ENCODE assay signal across 15 cellular contexts in genomic region chr20:44186201-44186600, GRCh38. TPM values are rescaled to one million over a fixed set of nuclear protein-coding genes. Genes with fewer than 3 reads are reported as not detected.
DNase-seq lines count a peak whose midpoint lies in the region; ATAC-seq and TF ChIP-seq lines count a peak whose summit lies in the region.
"Had no signal": no experiment of that assay in that cellular context is flagged by ENCODE, and none has a peak within 500 bp of the region (broad histone marks: within the 10 kb centered on the region; RNA-seq: fewer than 3 reads in every experiment).

No MANE protein-coding gene starts in this region.

- H3K4me1 ChIP-seq in right cardiac atrium (ENCODE audit: control insufficient read depth, insufficient read depth, low read length) (peaks cover 3% of the 10 kb centered on the region), rectal smooth muscle tissue (ENCODE audit: control insufficient read depth, insufficient read depth, low read length) (peaks cover 27% of the 10 kb centered on the region)

- H3K27ac ChIP-seq in right cardiac atrium (ENCODE audit: low read length) (peak overlapping the region; percentile 98), rectal smooth muscle tissue (ENCODE audit: low read depth, low read length) (peak overlapping the region; percentile 96)
- H3K27ac ChIP-seq: testis had no signal

- no peaks in the 10 kb centered on the region for H3K27me3 ChIP-seq in right cardiac atrium (ENCODE audit: control insufficient read depth, insufficient read depth)
- no peaks in the 10 kb centered on the region for H3K27me3 ChIP-seq in rectal smooth muscle tissue (ENCODE audit: control insufficient read depth, insufficient read depth, low read length)
- H3K27me3 ChIP-seq: testis had no signal

- no peak for DNase-seq in AG10803 (ENCODE audit: low read depth)
- peak in 1 of 3 donors; percentile 50 for DNase-seq in right cardiac atrium
- DNase-seq in hypothalamus (lab: John Stamatoyannopoulos, UW): no peak
- DNase-seq: activated CD4-positive, alpha-beta T cell treated with anti-CD3 and anti-CD28 coated beads for 4 hours; AML-193; kidney glomerular epithelial cell; NCI-H1105 treated with DMSO at 0.1 percent for 48 hours; NCI-H82; testis had no signal

- WGBS in right cardiac atrium: 68% methylated on average over 14 of the region's 14 CpGs

- peaks cover 27% of the 10 kb centered on the region for H3K4me1 Mint-ChIP-seq in stimulated activated memory B cell treated with anti-CD40 and anti-IgM and Interleukin-4, amounts not matched to agents 10 μg/mL and 1 μg/mL and 100 μg/mL, for 72 hours

- H3K27ac Mint-ChIP-seq in stimulated activated memory B cell treated with anti-CD40 and anti-IgM and Interleukin-4, amounts not matched to agents 10 μg/mL and 1 μg/mL and 100 μg/mL, for 72 hours: no peak overlapping the region
- H3K27ac Mint-ChIP-seq: progenitor cell of endocrine pancreas had no signal

- H3K36me3 Mint-ChIP-seq in stimulated activated memory B cell treated with anti-CD40 and anti-IgM and Interleukin-4, amounts not matched to agents 10 μg/mL and 1 μg/mL and 100 μg/mL, for 72 hours: no peaks in the 10 kb centered on the region

- H3K9ac ChIP-seq in rectal smooth muscle tissue (ENCODE audit: low read length): peak overlapping the region; percentile 85

- intact Hi-C loops in right cardiac atrium (cut with DNase I): loop anchor here in 3 of 4 donors (2.0 to 5.0 kb wide), 2 partner anchors 65 to 69 kb away; no protein-coding TSS in a partner anchor

- TF ChIP-seq CTCF in AG10803 (conservative IDR thresholded peaks at IDR 0.05; ENCODE audit: low read length): no peak
- no peak for TF ChIP-seq CTCF in WI38 (IDR thresholded peaks at IDR 0.05; ENCODE audit: low read depth, low read length)

- no peaks in the 10 kb centered on the region for H3K9me3 Mint-ChIP-seq in stimulated activated memory B cell treated with anti-CD40 and anti-IgM and Interleukin-4, amounts not matched to agents 10 μg/mL and 1 μg/mL and 100 μg/mL, for 72 hours

- ATAC-seq in right cardiac atrium (peak; percentile 2 to 4), GM18519 (IDR thresholded peaks at IDR 0.05; ENCODE audit: low FRiP score, unreplicated experiment) (no peak), GM21381 (IDR thresholded peaks at IDR 0.05; ENCODE audit: unreplicated experiment) (no peak)
- ATAC-seq in stimulated activated memory B cell treated with anti-CD40 and anti-IgM and Interleukin-4, amounts not matched to agents 10 μg/mL and 1 μg/mL and 100 μg/mL, for 72 hours: no peak

- H3K4me3 ChIP-seq in AG10803 (ENCODE audit: low read length): peak overlapping the region; percentile 70
- H3K4me3 ChIP-seq in WI38 (ENCODE audit: low read depth, low read length): peak overlapping the region; percentile 62
- peak overlapping the region; percentile 60 for H3K4me3 ChIP-seq in right cardiac atrium (ENCODE audit: low read length)
- peak overlapping the region; percentile 83 for H3K4me3 ChIP-seq in rectal smooth muscle tissue (ENCODE audit: low read length)

- H3K36me3 ChIP-seq in rectal smooth muscle tissue (ENCODE audit: control insufficient read depth, insufficient read depth, low read length): no peaks in the 10 kb centered on the region

- H3K9me3 ChIP-seq in right cardiac atrium (ENCODE audit: control insufficient read depth, low read length): no peaks in the 10 kb centered on the region
- H3K9me3 ChIP-seq: testis had no signal

- no peak overlapping the region for H3K4me3 Mint-ChIP-seq in stimulated activated memory B cell treated with anti-CD40 and anti-IgM and Interleukin-4, amounts not matched to agents 10 μg/mL and 1 μg/mL and 100 μg/mL, for 72 hours

- H3K27me3 Mint-ChIP-seq in stimulated activated memory B cell treated with anti-CD40 and anti-IgM and Interleukin-4, amounts not matched to agents 10 μg/mL and 1 μg/mL and 100 μg/mL, for 72 hours: peaks cover 63% of the 10 kb centered on the region

RNA-seq across cellular contexts. Expression of gene JPH2, which starts 0.8 kb away (rescaled TPM):
- 100 to 1,000 TPM in 3 of 4 donors, 10 to 100 TPM in 1; 99.0 to 117 (median 107) TPM for total RNA-seq in right cardiac atrium
- polyA plus RNA-seq in right cardiac atrium: 78.2 TPM

RNA-seq across cellular contexts. Expression of gene OSER1, which starts 24.4 kb away (rescaled TPM):
- total RNA-seq in right cardiac atrium: 10 to 100 TPM; 22.6 to 44.5 (median 36.1) TPM
- polyA plus RNA-seq in right cardiac atrium: 27.4 TPM

Comparison
In these comparisons a context has a peak if more than half of its experiments do, and no peak if none do; other contexts are left out.
1. ATAC-seq: peak in right cardiac atrium (2 of 2); none in stimulated activated memory B cell treated with anti-CD40 and anti-IgM and Interleukin-4, amounts not matched to agents 10 μg/mL and 1 μg/mL and 100 μg/mL, for 72 hours (single experiment), GM18519 (single experiment) and GM21381 (single experiment).
2. Peak in every context shown above with its lines, with median percentiles within 50 percentile points of each other: H3K4me3 ChIP-seq.